ENCODE assay signal across 8 cellular contexts in the genomic region with DNA sequence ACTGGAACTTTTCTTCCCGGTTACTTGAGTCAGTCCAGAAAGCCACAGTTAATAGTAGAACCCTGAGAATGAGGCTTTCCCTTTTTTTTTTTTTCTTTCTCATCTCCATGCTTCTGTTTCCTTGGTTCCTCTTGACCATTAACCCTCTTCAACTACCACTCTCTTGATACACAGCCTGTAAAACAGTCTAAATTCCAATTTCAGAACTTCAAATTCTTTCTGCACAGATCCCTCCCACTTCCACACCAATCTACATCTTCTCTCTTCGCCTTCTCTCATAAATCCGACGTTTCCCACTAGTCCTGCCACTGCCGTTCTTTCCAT. TPM values are rescaled to one million over a fixed set of nuclear protein-coding genes. Genes with fewer than 3 reads are reported as not detected.
DNase-seq lines count a peak whose midpoint lies in the region; ATAC-seq and TF ChIP-seq lines count a peak whose summit lies in the region.

No MANE protein-coding gene starts in this region.

- H3K4me1 ChIP-seq in heart left ventricle (peaks cover 4 to 35% (median 23%) of the 10 kb centered on the region in 12 donors), lower lobe of right lung (peaks cover 30% of the 10 kb centered on the region), uterus (peaks cover 2 to 14% of the 10 kb centered on the region in 2 donors)

- intact Hi-C loops in heart left ventricle (cut with DNase I) = loop anchor here in 6 of 10 donors (2.0 to 10.0 kb wide), 5 partner anchors 81 to 184 kb away; a partner anchor contains a TSS
- intact Hi-C loops in Right ventricle myocardium superior (cut with DNase I) = no loop called here
- intact Hi-C loops in lower lobe of right lung (cut with DNase I) = no loop called here
- intact Hi-C loops in uterus (cut with DNase I; ENCODE audit: low total_unique reads) = no loop called here

- peaks cover 0 to 2% (median 0%) of the 10 kb centered on the region in 9 donors for H3K36me3 ChIP-seq in heart left ventricle
- H3K36me3 ChIP-seq in lower lobe of right lung = no peaks in the 10 kb centered on the region
- H3K36me3 ChIP-seq in uterus = no peaks in the 10 kb centered on the region

- H3K9me3 ChIP-seq in heart left ventricle (no peaks in the 10 kb centered on the region), lower lobe of right lung (no peaks in the 10 kb centered on the region), uterus (no peaks in the 10 kb centered on the region)

- H3K27me3 ChIP-seq in heart left ventricle = no peaks in the 10 kb centered on the region
- H3K27me3 ChIP-seq in lower lobe of right lung (ENCODE audit: low read depth) = no peaks in the 10 kb centered on the region
- H3K27me3 ChIP-seq in uterus = no peaks in the 10 kb centered on the region

- DNase-seq in heart left ventricle = no peak
- DNase-seq in Right ventricle myocardium superior = no peak
- DNase-seq in caudate nucleus (lab: John Stamatoyannopoulos, UW) = no peak
- no peak for DNase-seq in lower lobe of right lung
- DNase-seq in uterus = no peak
- DNase-seq in NCI-H446 treated with DMSO at 0.1 percent for 48 hours (lab: John Stamatoyannopoulos, UW) = no peak

- H3K27ac ChIP-seq in heart left ventricle (peak overlapping the region; percentile 81 to 95 (median 87)), caudate nucleus (ENCODE audit: low read depth, low read length) (peak overlapping the region; percentile 97), lower lobe of right lung (peak overlapping the region; percentile 91), uterus (peak overlapping the region; percentile 84 to 94)

- TF ChIP-seq CTCF in heart left ventricle (IDR thresholded peaks at IDR 0.05) = no peak
- no peak for TF ChIP-seq CTCF in lower lobe of right lung (IDR thresholded peaks at IDR 0.05)
- no peak for TF ChIP-seq CTCF in uterus (IDR thresholded peaks at IDR 0.05)

- no peak for TF ChIP-seq POLR2A in heart left ventricle (IDR thresholded peaks at IDR 0.05)
- TF ChIP-seq POLR2A in uterus (IDR thresholded peaks at IDR 0.05) = no peak

- ATAC-seq in heart left ventricle (no peak), Right ventricle myocardium superior (ENCODE audit: poor library complexity) (no peak), lower lobe of right lung (no peak), HG02870 (IDR thresholded peaks at IDR 0.05; ENCODE audit: unreplicated experiment) (no peak), HG03432 (IDR thresholded peaks at IDR 0.05; ENCODE audit: unreplicated experiment) (no peak)

- WGBS in heart left ventricle, 4 donors = 1 to 2% (median 1%) methylated on average over 5 of the region's 5 CpGs

- H3K4me3 ChIP-seq in heart left ventricle = peak overlapping the region; percentile 44 to 85 (median 72)
- peak overlapping the region; percentile 75 for H3K4me3 ChIP-seq in lower lobe of right lung
- H3K4me3 ChIP-seq in uterus = peak overlapping the region; percentile 48 to 84

RNA-seq across cellular contexts. Expression of a gene that starts 0.6 kb away (rescaled TPM):
- 10 to 100 TPM; 13.9 to 32.0 (median 24.6) TPM for total RNA-seq in heart left ventricle
- 10 to 100 TPM; 15.2 to 24.3 TPM for polyA plus RNA-seq in heart left ventricle
- 16.7 TPM for total RNA-seq in Right ventricle myocardium superior
- total RNA-seq in lower lobe of right lung = 32.0 TPM
- total RNA-seq in uterus = 100 to 1,000 TPM in 1 of 4 donors, 10 to 100 TPM in 3; 25.1 to 118 (median 49.3) TPM

Comparison
In these comparisons a context has a peak if more than half of its experiments do, and no peak if none do; other contexts are left out.
1. intact Hi-C loops: an anchor here in heart left ventricle (2.0 to 10.0 kb wide); none called in Right ventricle myocardium superior, lower lobe of right lung and uterus.